Comparison of ENCODE assay signal across 8 cellular contexts in genomic region chr7:105016083-105017075, GRCh38.
DNase-seq lines count a peak whose midpoint lies in the region; ATAC-seq and TF ChIP-seq lines count a peak whose summit lies in the region.

No MANE protein-coding gene starts in this region.

- peak overlapping the region; percentile 95 for H3K4me3 ChIP-seq in WI38 (ENCODE audit: low read depth, low read length)
- peak overlapping the region; percentile 95 for H3K4me3 ChIP-seq in iPS-11a (ENCODE audit: low read depth, low read length)
- H3K4me3 ChIP-seq in stomach smooth muscle (ENCODE audit: low read length in 2 of 2), result peak overlapping the region; percentile 83 to 99

- H3K27me3 ChIP-seq in stomach smooth muscle (ENCODE audit: control insufficient read depth in 1 of 2, insufficient read depth in 2 of 2, low read length in 2 of 2), result no peaks in the 10 kb centered on the region

- H3K27ac ChIP-seq in stomach smooth muscle (ENCODE audit: low read length), result no peak overlapping the region
- H3K27ac ChIP-seq in RWPE1, result no peak overlapping the region

- no peaks in the 10 kb centered on the region for H3K9me3 ChIP-seq in stomach smooth muscle (ENCODE audit: control insufficient read depth in 2 of 2, low read length in 2 of 2)

- ATAC-seq in HG03460 (IDR thresholded peaks at IDR 0.05; ENCODE audit: unreplicated experiment) (no peak), HG03521 (IDR thresholded peaks at IDR 0.05; ENCODE audit: unreplicated experiment) (no peak)

- CTCF ChIA-PET in RWPE1 (lab: Yijun Ruan, JAX), result interaction anchor here (0.6 kb wide), 1 partner anchor 742 kb away, joined by 3 read pairs; no protein-coding TSS in a partner anchor

- no peaks in the 10 kb centered on the region for H3K36me3 ChIP-seq in stomach smooth muscle (ENCODE audit: control insufficient read depth in 2 of 2, insufficient read depth in 2 of 2, low read length in 2 of 2)

- no peak for TF ChIP-seq CTCF in WI38 (IDR thresholded peaks at IDR 0.05; ENCODE audit: low read depth, low read length)
- TF ChIP-seq CTCF in RWPE1 (conservative IDR thresholded peaks at IDR 0.05; ENCODE audit: low read depth), result no peak

- peak; percentile 25 for DNase-seq in NCI-H82 (lab: John Stamatoyannopoulos, UW)
- no peak for DNase-seq in NCI-H82 treated with DMSO at 0.1 percent for 48 hours (lab: John Stamatoyannopoulos, UW; ENCODE audit: unreplicated experiment)
- DNase-seq in RWPE1 (ENCODE audit: low spot score), result no peak

- peaks cover 6% of the 10 kb centered on the region for H3K4me1 ChIP-seq in stomach smooth muscle (ENCODE audit: control insufficient read depth, insufficient read depth, low read length)

- H3K9ac ChIP-seq in stomach smooth muscle (ENCODE audit: low read length in 2 of 2), result peak overlapping the region in 1 of 2 donors; percentile 98

- POLR2A ChIA-PET in RWPE1 (lab: Yijun Ruan, JAX; ENCODE audit: low non-redundant PET), result interaction anchor here (0.6 kb wide), 1 partner anchor 29 kb away, joined by 3 read pairs; no protein-coding TSS in a partner anchor
